Comparison of ENCODE assay signal across 26 cellular contexts in genomic region chr2:235580401-235581157, GRCh38.
"Had no signal": no experiment of that assay in that cellular context is flagged by ENCODE, and none has a peak within 500 bp of the region (broad histone marks: within the 10 kb centered on the region; RNA-seq: fewer than 3 reads in every experiment).

No MANE protein-coding gene starts in this region.

- H3K36me3 ChIP-seq: gastrocnemius medialis, neutrophil, pancreas, right atrium auricular region, sigmoid colon, thoracic aorta, tibial nerve, upper lobe of right lung, uterus had no signal

- DNase-seq: cortex of kidney; effector CD4-positive, alpha-beta T cell; endodermal cell; foreskin fibroblast; gastrocnemius medialis; head of caudate nucleus; natural killer cell; pancreas; sigmoid colon; stimulated activated CD4-positive, alpha-beta T cell treated with anti-CD3 and anti-CD28 coated beads, Interleukin-2, amount 100 ng/mL, for 24 hours; stimulated activated CD4-positive, alpha-beta T cell treated with anti-CD3 and anti-CD28 coated beads, Interleukin-4, amount 100 ng/mL, for 24 hours; stimulated activated naive CD8-positive, alpha-beta T cell treated with anti-CD3 and anti-CD28 coated beads, Interleukin-15, Interleukin-2, amounts not matched to agents 100 U/mL and 50 U/mL, for 24 hours; upper lobe of right lung; uterus had no signal

- H3K4me1 ChIP-seq: pancreas, upper lobe of right lung, uterus had no signal

- H3K27ac Mint-ChIP-seq: endodermal cell; memory B cell; natural killer cell; progenitor cell of endocrine pancreas; stimulated activated memory B cell treated with anti-CD40 and anti-IgM and Interleukin-4, amounts not matched to agents 10 μg/mL and 1 μg/mL and 100 μg/mL, for 72 hours had no signal

- H3K4me3 Mint-ChIP-seq: endodermal cell; memory B cell; natural killer cell; neural crest cell; stimulated activated memory B cell treated with anti-CD40 and anti-IgM and Interleukin-4, amounts not matched to agents 10 μg/mL and 1 μg/mL and 100 μg/mL, for 72 hours had no signal

- H3K4me1 Mint-ChIP-seq: memory B cell; natural killer cell; stimulated activated memory B cell treated with anti-CD40 and anti-IgM and Interleukin-4, amounts not matched to agents 10 μg/mL and 1 μg/mL and 100 μg/mL, for 72 hours had no signal

- H3K27ac ChIP-seq: epithelial cell of prostate, gastrocnemius medialis, neutrophil, pancreas, right atrium auricular region, sigmoid colon, thoracic aorta, upper lobe of right lung, uterus had no signal

- ATAC-seq: esophagus mucosa; gastrocnemius medialis; left lobe of liver; natural killer cell; pancreas; stimulated activated memory B cell treated with anti-CD40 and anti-IgM and Interleukin-4, amounts not matched to agents 10 μg/mL and 1 μg/mL and 100 μg/mL, for 72 hours; stimulated activated naive CD8-positive, alpha-beta T cell treated with anti-CD3 and anti-CD28 coated beads, Interleukin-15, Interleukin-2, amounts not matched to agents 100 U/mL and 50 U/mL, for 24 hours; upper lobe of right lung had no signal

- H3K27me3 ChIP-seq: gastrocnemius medialis, neutrophil, pancreas, right atrium auricular region, sigmoid colon, tibial nerve, upper lobe of right lung, uterus had no signal

- H3K9me3 ChIP-seq: gastrocnemius medialis, neutrophil, pancreas, right atrium auricular region, sigmoid colon, thoracic aorta, tibial nerve, upper lobe of right lung, uterus had no signal

- H3K27me3 Mint-ChIP-seq: progenitor cell of endocrine pancreas; stimulated activated memory B cell treated with anti-CD40 and anti-IgM and Interleukin-4, amounts not matched to agents 10 μg/mL and 1 μg/mL and 100 μg/mL, for 72 hours had no signal

- H3K4me3 ChIP-seq: gastrocnemius medialis, lung, pancreas, right atrium auricular region, sigmoid colon, thoracic aorta, tibial nerve, upper lobe of right lung, uterus had no signal

- H3K9me3 Mint-ChIP-seq: endodermal cell, natural killer cell, neural crest cell had no signal

- H3K36me3 Mint-ChIP-seq: memory B cell; natural killer cell; stimulated activated memory B cell treated with anti-CD40 and anti-IgM and Interleukin-4, amounts not matched to agents 10 μg/mL and 1 μg/mL and 100 μg/mL, for 72 hours had no signal
